19 cellular contexts compared by ENCODE assay signal in genomic region chr14:27668531-27668930, GRCh38.
DNase-seq lines count a peak whose midpoint lies in the region; ATAC-seq and TF ChIP-seq lines count a peak whose summit lies in the region.
"Had no signal": no experiment of that assay in that cellular context is flagged by ENCODE, and none has a peak within 500 bp of the region (broad histone marks: within the 10 kb centered on the region; RNA-seq: fewer than 3 reads in every experiment).

No MANE protein-coding gene starts in this region.

- POLR2A ChIA-PET in WTC11 (lab: Charles Lee), result no interaction called here

- no peaks in the 10 kb centered on the region for H3K36me3 ChIP-seq in mesenchymal stem cell (ENCODE audit: control insufficient read depth in 1 of 2, insufficient read depth in 2 of 2, low read depth in 1 of 2, low read length in 2 of 2)
- H3K36me3 ChIP-seq in neural progenitor cell, result no peaks in the 10 kb centered on the region
- H3K36me3 ChIP-seq: BLaER1, HAP-1 had no signal

- H3K4me1 Mint-ChIP-seq in WTC11, result peaks cover 31% of the 10 kb centered on the region
- peaks cover 4% of the 10 kb centered on the region for H3K4me1 Mint-ChIP-seq in neural progenitor cell
- H3K4me1 Mint-ChIP-seq: B cell; CD14-positive monocyte; CD8-positive, alpha-beta memory T cell had no signal

- H3K4me3 Mint-ChIP-seq in WTC11 (no peak overlapping the region), neural progenitor cell (no peak overlapping the region)
- H3K4me3 Mint-ChIP-seq: B cell; CD14-positive monocyte; CD4-positive, alpha-beta T cell; CD8-positive, alpha-beta memory T cell; HFFc6 had no signal

- TF ChIP-seq CTCF in WTC11 (IDR thresholded peaks at IDR 0.05), result no peak
- TF ChIP-seq CTCF in neural progenitor cell (IDR thresholded peaks at IDR 0.05), result no peak

- peaks cover 14% of the 10 kb centered on the region for H3K9me3 ChIP-seq in mesenchymal stem cell (ENCODE audit: control insufficient read depth, low read length)
- no peaks in the 10 kb centered on the region for H3K9me3 ChIP-seq in neural progenitor cell (ENCODE audit: low read depth)
- H3K9me3 ChIP-seq: BLaER1, HAP-1 had no signal

- no peak overlapping the region for H2AK5ac ChIP-seq in mesenchymal stem cell (ENCODE audit: low read length, severe bottlenecking)

- no peak overlapping the region for H3K4me3 ChIP-seq in mesenchymal stem cell (ENCODE audit: insufficient read depth in 1 of 2, low read depth in 1 of 2, low read length in 2 of 2)
- H3K4me3 ChIP-seq in neural progenitor cell, result no peak overlapping the region
- H3K4me3 ChIP-seq: BLaER1, HAP-1 had no signal

- DNase-seq in ELF-1 (ENCODE audit: low read depth, low spot score) (peak; percentile 26), WTC11 (ENCODE audit: low spot score) (no peak), mesenchymal stem cell (peak; percentile 0), neural progenitor cell (ENCODE audit: low spot score) (no peak), NCI-H146 treated with DMSO at 0.1 percent for 48 hours (lab: John Stamatoyannopoulos, UW; ENCODE audit: unreplicated experiment) (no peak)
- DNase-seq: CD4-positive, alpha-beta T cell; CD8-positive, alpha-beta memory T cell; DMS 273 treated with DMSO at 0.1 percent for 48 hours; DMS53; DMS79 treated with DMSO at 0.1 percent for 48 hours; GOT3; HFFc6 had no signal

- no peak overlapping the region for H4K91ac ChIP-seq in mesenchymal stem cell (ENCODE audit: low read length)

- H4K20me1 ChIP-seq in neural progenitor cell (ENCODE audit: low read depth), result no peaks in the 10 kb centered on the region
- H4K20me1 ChIP-seq: BLaER1 had no signal

- H3K4me1 ChIP-seq in mesenchymal stem cell (ENCODE audit: control insufficient read depth, insufficient read depth, low read depth, low read length) (no peaks in the 10 kb centered on the region), neural progenitor cell (peaks cover 5% of the 10 kb centered on the region)
- H3K4me1 ChIP-seq: BLaER1, HAP-1 had no signal

- no peak overlapping the region for H3K18ac ChIP-seq in mesenchymal stem cell (ENCODE audit: low read depth in 1 of 2, low read length in 2 of 2)

- no peak overlapping the region for H4K8ac ChIP-seq in mesenchymal stem cell (ENCODE audit: low read length)

- H3K4ac ChIP-seq in mesenchymal stem cell (ENCODE audit: low read depth in 1 of 2, low read length in 2 of 2), result no peak overlapping the region

- H3K79me2 ChIP-seq in neural progenitor cell (ENCODE audit: low read depth), result peaks cover 8% of the 10 kb centered on the region

- H3K23ac ChIP-seq in mesenchymal stem cell (ENCODE audit: low read length in 2 of 2), result no peak overlapping the region

- H3K9ac ChIP-seq in mesenchymal stem cell (ENCODE audit: low read length), result no peak overlapping the region
- H3K9ac ChIP-seq in neural progenitor cell, result no peak overlapping the region
- H3K9ac ChIP-seq: BLaER1 had no signal

- no peak overlapping the region for H2BK12ac ChIP-seq in mesenchymal stem cell (ENCODE audit: low read length in 2 of 2)

- no peaks in the 10 kb centered on the region for H3K79me1 ChIP-seq in mesenchymal stem cell (replicated peaks; ENCODE audit: low read length, poor library complexity, severe bottlenecking)

- H2BK15ac ChIP-seq in mesenchymal stem cell (ENCODE audit: low read depth, poor library complexity, severe bottlenecking), result no peak overlapping the region

- no peak overlapping the region for H2BK5ac ChIP-seq in mesenchymal stem cell (ENCODE audit: low read depth, low read length, poor library complexity, severe bottlenecking)

- H2AFZ ChIP-seq in mesenchymal stem cell (ENCODE audit: low read depth, low read length) (no peak overlapping the region), neural progenitor cell (replicated peaks) (no peak overlapping the region)

- H3K27ac ChIP-seq in mesenchymal stem cell (ENCODE audit: low read length, poor library complexity, severe bottlenecking) (no peak overlapping the region), neural progenitor cell (no peak overlapping the region)
- H3K27ac ChIP-seq: 22Rv1, BLaER1 had no signal

- peaks cover 17% of the 10 kb centered on the region for H3K36me3 Mint-ChIP-seq in WTC11
- H3K36me3 Mint-ChIP-seq in neural progenitor cell, result no peaks in the 10 kb centered on the region
- H3K36me3 Mint-ChIP-seq: CD14-positive monocyte; CD8-positive, alpha-beta memory T cell had no signal

- H3K27me3 Mint-ChIP-seq in WTC11 (ENCODE audit: low read depth), result no peaks in the 10 kb centered on the region
- no peaks in the 10 kb centered on the region for H3K27me3 Mint-ChIP-seq in neural progenitor cell (ENCODE audit: insufficient read depth, low read depth)
- H3K27me3 Mint-ChIP-seq: B cell; CD4-positive, alpha-beta T cell had no signal

- H2BK120ac ChIP-seq in mesenchymal stem cell (ENCODE audit: low read depth, low read length), result no peak overlapping the region

- no peak for ATAC-seq in WTC11
- ATAC-seq in HG02885 (IDR thresholded peaks at IDR 0.05; ENCODE audit: poor library complexity, unreplicated experiment), result no peak
- no peak for ATAC-seq in GM18873 (IDR thresholded peaks at IDR 0.05; ENCODE audit: low FRiP score, unreplicated experiment)

- no peak overlapping the region for H3K4me2 ChIP-seq in mesenchymal stem cell (ENCODE audit: low read length, poor library complexity, severe bottlenecking)
- no peak overlapping the region for H3K4me2 ChIP-seq in neural progenitor cell
- H3K4me2 ChIP-seq: BLaER1 had no signal

- H3K27ac Mint-ChIP-seq in WTC11, result 0 out of 2 replicates have a peak overlapping the region, but pooled peaks have one; percentile 0
- peak overlapping the region; percentile 5 for H3K27ac Mint-ChIP-seq in neural progenitor cell
- H3K27ac Mint-ChIP-seq: B cell; CD14-positive monocyte; CD4-positive, alpha-beta T cell; CD8-positive, alpha-beta memory T cell; HFFc6 had no signal

- CTCF ChIA-PET in WTC11 (lab: Charles Lee), result no interaction called here

- no peak overlapping the region for H3K14ac ChIP-seq in mesenchymal stem cell (ENCODE audit: low read length in 2 of 2)

- H3F3A ChIP-seq in neural progenitor cell (ENCODE audit: low read depth), result peaks cover 4% of the 10 kb centered on the region

- H3K9me3 Mint-ChIP-seq in WTC11 (peaks cover 13% of the 10 kb centered on the region), neural progenitor cell (peaks cover 8% of the 10 kb centered on the region)

- no peaks in the 10 kb centered on the region for H3K27me3 ChIP-seq in mesenchymal stem cell (ENCODE audit: control insufficient read depth in 1 of 2, insufficient read depth in 1 of 2, low read length in 2 of 2)
- no peaks in the 10 kb centered on the region for H3K27me3 ChIP-seq in neural progenitor cell
- H3K27me3 ChIP-seq: BLaER1 had no signal

TF ChIP-seq in WTC11, 78 proteins besides CTCF, POLR2A, EP300 and RAD21 (continues in another document):
- no peak for TF ChIP-seq AFF4 (CRISPR knock-in tag; IDR thresholded peaks at IDR 0.05; ENCODE audit: borderline replicate concordance)
- no peak for TF ChIP-seq FOXP4 (CRISPR knock-in tag; IDR thresholded peaks at IDR 0.05)
- TF ChIP-seq MXD4 (CRISPR knock-in tag; IDR thresholded peaks at IDR 0.05; ENCODE audit: borderline replicate concordance), result no peak
- no peak for TF ChIP-seq SP1 (CRISPR knock-in tag; conservative IDR thresholded peaks at IDR 0.05)
- TF ChIP-seq ATF3 (CRISPR knock-in tag; conservative IDR thresholded peaks at IDR 0.05), result no peak
- no peak for TF ChIP-seq ZBTB21 (CRISPR knock-in tag; IDR thresholded peaks at IDR 0.05; ENCODE audit: borderline replicate concordance)
- no peak for TF ChIP-seq NR3C1 (CRISPR knock-in tag; conservative IDR thresholded peaks at IDR 0.05; ENCODE audit: low read depth)
- TF ChIP-seq NR2C2 (CRISPR knock-in tag; IDR thresholded peaks at IDR 0.05), result no peak

Comparison
In these comparisons a context has a peak if more than half of its experiments do, and no peak if none do; other contexts are left out.
1. DNase-seq: peak in ELF-1 (single experiment) and mesenchymal stem cell (single experiment); none in WTC11 (single experiment), neural progenitor cell (single experiment) and NCI-H146 treated with DMSO at 0.1 percent for 48 hours (single experiment).